In genomic region chr21:43368685-43369084, GRCh38 we compare ENCODE assay signal across 1 cellular context.
A peak's percentile ranks its signal among the peaks of the same experiment; 100 is the strongest.
TF ChIP-seq lines count a peak whose summit lies in the region.

No MANE protein-coding gene starts in this region.

TF ChIP-seq in HEK293, 187 proteins besides CTCF, POLR2A, EP300 and RAD21 (continued from another document):
- TF ChIP-seq, protein P1, sequence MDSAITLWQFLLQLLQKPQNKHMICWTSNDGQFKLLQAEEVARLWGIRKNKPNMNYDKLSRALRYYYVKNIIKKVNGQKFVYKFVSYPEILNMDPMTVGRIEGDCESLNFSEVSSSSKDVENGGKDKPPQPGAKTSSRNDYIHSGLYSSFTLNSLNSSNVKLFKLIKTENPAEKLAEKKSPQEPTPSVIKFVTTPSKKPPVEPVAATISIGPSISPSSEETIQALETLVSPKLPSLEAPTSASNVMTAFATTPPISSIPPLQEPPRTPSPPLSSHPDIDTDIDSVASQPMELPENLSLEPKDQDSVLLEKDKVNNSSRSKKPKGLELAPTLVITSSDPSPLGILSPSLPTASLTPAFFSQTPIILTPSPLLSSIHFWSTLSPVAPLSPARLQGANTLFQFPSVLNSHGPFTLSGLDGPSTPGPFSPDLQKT (IDR thresholded peaks at IDR 0.05; ENCODE audit: borderline replicate concordance, low read depth, low read length) = no peak
- TF ChIP-seq ZNF677 (tag by site-specific recombination; IDR thresholded peaks at IDR 0.05) (no peak), ZNF48 (tag by site-specific recombination; IDR thresholded peaks at IDR 0.05) (peak; percentile 94), ZNF473 (tag by site-specific recombination; IDR thresholded peaks at IDR 0.05) (0 out of 2 replicates have a peak, but pooled peaks have one; percentile 35), ZNF843 (tag by site-specific recombination; IDR thresholded peaks at IDR 0.05) (no peak), KLF16 (tag by site-specific recombination; IDR thresholded peaks at IDR 0.05) (no peak), ZNF211 (tag by site-specific recombination; IDR thresholded peaks at IDR 0.05; ENCODE audit: low read depth) (no peak), ZNF239 (tag by site-specific recombination; IDR thresholded peaks at IDR 0.05) (no peak), ZNF223 (tag by site-specific recombination; IDR thresholded peaks at IDR 0.05) (no peak), RBAK (tag by site-specific recombination; IDR thresholded peaks at IDR 0.05) (no peak), ZFHX2 (tag by site-specific recombination; conservative IDR thresholded peaks at IDR 0.05) (0 out of 2 replicates have a peak, but pooled peaks have one; percentile 6), ZNF433 (tag by site-specific recombination; IDR thresholded peaks at IDR 0.05; ENCODE audit: low read depth) (no peak), ZNF558 (tag by site-specific recombination; IDR thresholded peaks at IDR 0.05) (no peak), ZNF311 (tag by site-specific recombination; IDR thresholded peaks at IDR 0.05; ENCODE audit: borderline replicate concordance) (peak; percentile 89)
